2 cellular contexts compared by ENCODE assay signal in the genomic region with DNA sequence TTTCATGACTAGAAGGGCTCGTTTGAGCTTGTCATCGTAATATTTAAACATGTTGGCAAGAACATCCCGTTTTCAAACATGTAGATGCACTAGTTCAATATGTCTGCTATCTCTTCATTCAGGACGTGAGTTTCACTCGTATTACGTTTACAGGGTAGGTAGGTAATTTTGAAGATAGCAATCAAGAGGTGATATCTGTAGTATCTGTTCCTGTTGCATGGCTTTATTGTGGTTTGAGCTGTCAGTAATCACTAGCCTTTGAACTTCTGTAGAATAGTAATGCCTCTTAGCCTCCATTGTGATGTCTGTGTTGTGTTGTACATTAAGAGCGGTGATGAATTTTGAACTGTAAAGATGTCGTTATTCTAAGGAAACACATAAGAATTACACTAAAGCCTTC.
TF ChIP-seq lines count a peak whose summit lies in the region.

No MANE protein-coding gene starts in this region.

TF ChIP-seq in IMR-90, 13 proteins besides CTCF, POLR2A, EP300 and RAD21:
- TF ChIP-seq CHD1 (IDR thresholded peaks at IDR 0.05; ENCODE audit: low read depth, low read length) = no peak
- TF ChIP-seq, protein P1, sequence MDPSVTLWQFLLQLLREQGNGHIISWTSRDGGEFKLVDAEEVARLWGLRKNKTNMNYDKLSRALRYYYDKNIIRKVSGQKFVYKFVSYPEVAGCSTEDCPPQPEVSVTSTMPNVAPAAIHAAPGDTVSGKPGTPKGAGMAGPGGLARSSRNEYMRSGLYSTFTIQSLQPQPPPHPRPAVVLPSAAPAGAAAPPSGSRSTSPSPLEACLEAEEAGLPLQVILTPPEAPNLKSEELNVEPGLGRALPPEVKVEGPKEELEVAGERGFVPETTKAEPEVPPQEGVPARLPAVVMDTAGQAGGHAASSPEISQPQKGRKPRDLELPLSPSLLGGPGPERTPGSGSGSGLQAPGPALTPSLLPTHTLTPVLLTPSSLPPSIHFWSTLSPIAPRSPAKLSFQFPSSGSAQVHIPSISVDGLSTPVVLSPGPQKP (IDR thresholded peaks at IDR 0.05; ENCODE audit: borderline replicate concordance, low read depth, low read length) = no peak
- no peak for TF ChIP-seq MAFK (IDR thresholded peaks at IDR 0.05; ENCODE audit: low read depth, low read length)
- TF ChIP-seq FOS (IDR thresholded peaks at IDR 0.05; ENCODE audit: low read depth, low read length) = no peak
- TF ChIP-seq RFX5 (IDR thresholded peaks at IDR 0.05; ENCODE audit: low read depth, low read length) = no peak
- TF ChIP-seq SMC3 (IDR thresholded peaks at IDR 0.05; ENCODE audit: low read depth, low read length) = no peak
- TF ChIP-seq NFE2L2 (IDR thresholded peaks at IDR 0.05; ENCODE audit: low read depth, low read length) = no peak
- no peak for TF ChIP-seq BHLHE40 (IDR thresholded peaks at IDR 0.05; ENCODE audit: low read depth, low read length)
- no peak for TF ChIP-seq MXI1 (IDR thresholded peaks at IDR 0.05; ENCODE audit: borderline replicate concordance, low read depth, low read length)

TF ChIP-seq in K562, 482 proteins besides CTCF, POLR2A, EP300 and RAD21:
- TF ChIP-seq, protein P2, sequence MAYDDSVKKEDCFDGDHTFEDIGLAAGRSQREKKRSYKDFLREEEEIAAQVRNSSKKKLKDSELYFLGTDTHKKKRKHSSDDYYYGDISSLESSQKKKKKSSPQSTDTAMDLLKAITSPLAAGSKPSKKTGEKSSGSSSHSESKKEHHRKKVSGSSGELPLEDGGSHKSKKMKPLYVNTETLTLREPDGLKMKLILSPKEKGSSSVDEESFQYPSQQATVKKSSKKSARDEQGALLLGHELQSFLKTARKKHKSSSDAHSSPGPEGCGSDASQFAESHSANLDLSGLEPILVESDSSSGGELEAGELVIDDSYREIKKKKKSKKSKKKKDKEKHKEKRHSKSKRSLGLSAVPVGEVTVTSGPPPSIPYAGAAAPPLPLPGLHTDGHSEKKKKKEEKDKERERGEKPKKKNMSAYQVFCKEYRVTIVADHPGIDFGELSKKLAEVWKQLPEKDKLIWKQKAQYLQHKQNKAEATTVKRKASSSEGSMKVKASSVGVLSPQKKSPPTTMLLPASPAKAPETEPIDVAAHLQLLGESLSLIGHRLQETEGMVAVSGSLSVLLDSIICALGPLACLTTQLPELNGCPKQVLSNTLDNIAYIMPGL (CRISPR knock-in tag; IDR thresholded peaks at IDR 0.05) = no peak
- no peak for TF ChIP-seq CTBP1 (IDR thresholded peaks at IDR 0.05; ENCODE audit: borderline replicate concordance)
- no peak for TF ChIP-seq PURB (CRISPR knock-in tag; IDR thresholded peaks at IDR 0.05; ENCODE audit: low read depth)
- no peak for TF ChIP-seq NFATC3 (IDR thresholded peaks at IDR 0.05)
- no peak for TF ChIP-seq SMARCC2 (IDR thresholded peaks at IDR 0.05; ENCODE audit: low read depth)
- TF ChIP-seq JUND (IDR thresholded peaks at IDR 0.05; ENCODE audit: borderline replicate concordance, low read depth, low read length) = no peak
- TF ChIP-seq JUND (tag; IDR thresholded peaks at IDR 0.05; ENCODE audit: borderline replicate concordance, low read depth, low read length) = no peak
- TF ChIP-seq ATF1 (CRISPR knock-in tag; IDR thresholded peaks at IDR 0.05) = no peak
- no peak for TF ChIP-seq ATF1 (tag; IDR thresholded peaks at IDR 0.05)
- TF ChIP-seq HDAC1 (IDR thresholded peaks at IDR 0.05) = no peak
- TF ChIP-seq SPI1 (IDR thresholded peaks at IDR 0.05; ENCODE audit: borderline replicate concordance, low read depth, low read length) = no peak
- no peak for TF ChIP-seq GATAD2B (IDR thresholded peaks at IDR 0.05; ENCODE audit: borderline replicate concordance)
- TF ChIP-seq HDGF (IDR thresholded peaks at IDR 0.05) = no peak
- no peak for TF ChIP-seq ZNF263 (CRISPR knock-in tag; IDR thresholded peaks at IDR 0.05; ENCODE audit: borderline replicate concordance)
- no peak for TF ChIP-seq ZNF41 (CRISPR knock-in tag; conservative IDR thresholded peaks at IDR 0.05)
- no peak for TF ChIP-seq SP1 (CRISPR knock-in tag; IDR thresholded peaks at IDR 0.05)
